ENCODE assay signal across 8 cellular contexts in genomic region chr6:158322724-158323560, GRCh38. TPM values are rescaled to one million over a fixed set of nuclear protein-coding genes. Genes with fewer than 3 reads are reported as not detected.
DNase-seq lines count a peak whose midpoint lies in the region; TF ChIP-seq lines count a peak whose summit lies in the region.

No MANE protein-coding gene starts in this region.

- peaks cover 33% of the 10 kb centered on the region for H3K4me1 Mint-ChIP-seq in activated CD4-positive, alpha-beta T cell treated with anti-CD3 and anti-CD28 coated beads, Interleukin-2, amount 10 ng/mL, durations not matched to agents 24 days and 14 days
- H3K4me1 Mint-ChIP-seq in HFFc6 (ENCODE audit: low read depth): peaks cover 54% of the 10 kb centered on the region

- peak overlapping the region; percentile 8 for H3K4me3 Mint-ChIP-seq in activated CD4-positive, alpha-beta T cell treated with anti-CD3 and anti-CD28 coated beads, Interleukin-2, amount 10 ng/mL, durations not matched to agents 24 days and 14 days
- H3K4me3 Mint-ChIP-seq in HFFc6: no peak overlapping the region

- TF ChIP-seq CTCF in HFFc6 (IDR thresholded peaks at IDR 0.05) (no peak), foreskin fibroblast (IDR thresholded peaks at IDR 0.05; ENCODE audit: low read depth, low read length) (no peak)

- H3K27me3 Mint-ChIP-seq in activated CD4-positive, alpha-beta T cell treated with anti-CD3 and anti-CD28 coated beads, Interleukin-2, amount 10 ng/mL, durations not matched to agents 24 days and 14 days: no peaks in the 10 kb centered on the region
- no peaks in the 10 kb centered on the region; the same call in none of the 2 replicates for H3K27me3 Mint-ChIP-seq in HFFc6 (ENCODE audit: insufficient read depth)

- no peak for DNase-seq in activated CD4-positive, alpha-beta T cell treated with anti-CD3 and anti-CD28 coated beads, Interleukin-2, amount 10 ng/mL, durations not matched to agents 24 days and 14 days
- DNase-seq in activated CD4-positive, alpha-beta T cell treated with anti-CD3 and anti-CD28 coated beads, Interleukin-2, amount 50 U/mL, for 48 hours: no peak
- peak; percentile 53 for DNase-seq in HFFc6
- peak; percentile 5 for DNase-seq in NCI-H460 (ENCODE audit: extremely low read depth, low read depth)
- peak; percentile 32 to 59 for DNase-seq in foreskin fibroblast
- DNase-seq in HuH-7 (ENCODE audit: low spot score): no peak
- DNase-seq in iPS-NIHi11 (ENCODE audit: low spot score): no peak
- DNase-seq in COLO668 (lab: John Stamatoyannopoulos, UW; ENCODE audit: unreplicated experiment): no peak

- H3K27ac Mint-ChIP-seq in activated CD4-positive, alpha-beta T cell treated with anti-CD3 and anti-CD28 coated beads, Interleukin-2, amount 10 ng/mL, durations not matched to agents 24 days and 14 days: no peak overlapping the region
- H3K27ac Mint-ChIP-seq in HFFc6: peak overlapping the region; percentile 72

- intact Hi-C loops in activated CD4-positive, alpha-beta T cell treated with anti-CD3 and anti-CD28 coated beads, Interleukin-2, amount 10 ng/mL, durations not matched to agents 24 days and 14 days (cut with micrococcal nuclease): no loop called here

- peaks cover 19% of the 10 kb centered on the region for H3K36me3 Mint-ChIP-seq in activated CD4-positive, alpha-beta T cell treated with anti-CD3 and anti-CD28 coated beads, Interleukin-2, amount 10 ng/mL, durations not matched to agents 24 days and 14 days (ENCODE audit: low read depth)
- peaks cover 11% of the 10 kb centered on the region for H3K36me3 Mint-ChIP-seq in HFFc6 (ENCODE audit: low read depth)

- H3K4me3 ChIP-seq in foreskin fibroblast (ENCODE audit: low read depth in 1 of 2, low read length in 2 of 2): no peak overlapping the region

- H3K9me3 Mint-ChIP-seq in activated CD4-positive, alpha-beta T cell treated with anti-CD3 and anti-CD28 coated beads, Interleukin-2, amount 10 ng/mL, durations not matched to agents 24 days and 14 days: no peaks in the 10 kb centered on the region
- no peaks in the 10 kb centered on the region for H3K9me3 Mint-ChIP-seq in HFFc6

RNA-seq across cellular contexts. Expression of gene TULP4, which starts 10.7 kb away (rescaled TPM):
- total RNA-seq in activated CD4-positive, alpha-beta T cell treated with anti-CD3 and anti-CD28 coated beads, Interleukin-2, amount 10 ng/mL, durations not matched to agents 24 days and 14 days: 23.9 and 24.0 TPM in 2 replicates
- total RNA-seq in HFFc6 (2021; fragmentation: NEBNext Ultra II Directional; extraction: Animal tissue kit (Norgen Biotek cat#: 25700)): 10 to 100 TPM; 48.4 to 55.2 (median 51.8) TPM
- total RNA-seq in NCI-H460 (2014; rRNA removed; shearing (Covaris generic)): 34.9 and 39.7 TPM in 2 replicates
- 2.3 and 4.5 TPM in 2 replicates for polyA plus RNA-seq in NCI-H460 (2014; cell fraction: nucleus; rRNA removed)

Comparison
In these comparisons a context has a peak if more than half of its experiments do, and no peak if none do; other contexts are left out.
1. DNase-seq: peak in HFFc6 (single experiment), NCI-H460 (single experiment) and foreskin fibroblast (2 of 2); none in activated CD4-positive, alpha-beta T cell treated with anti-CD3 and anti-CD28 coated beads, Interleukin-2, amount 10 ng/mL, durations not matched to agents 24 days and 14 days (single experiment), activated CD4-positive, alpha-beta T cell treated with anti-CD3 and anti-CD28 coated beads, Interleukin-2, amount 50 U/mL, for 48 hours (0 of 2), HuH-7 (single experiment), iPS-NIHi11 (single experiment) and COLO668 (single experiment).